ENCODE assay signal across 19 cellular contexts in the genomic region with DNA sequence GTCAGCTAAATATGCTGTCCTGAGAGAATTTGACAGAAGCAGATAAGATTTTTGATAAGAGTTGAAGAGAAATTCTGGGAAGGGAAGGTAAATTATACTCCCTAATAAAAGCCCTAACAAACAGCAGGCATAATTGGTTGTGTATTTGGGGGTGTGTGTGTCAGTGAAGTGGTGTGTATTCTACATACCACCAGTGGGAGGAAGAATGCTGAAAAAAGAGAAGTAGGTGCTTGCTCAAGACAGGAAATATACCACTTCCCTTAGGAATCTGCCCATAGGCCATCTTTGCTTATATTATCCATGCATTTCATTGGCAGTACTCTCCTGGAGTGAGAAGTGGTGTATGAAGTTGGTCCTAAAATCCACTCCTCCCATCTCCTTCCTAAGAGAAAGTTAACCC.
DNase-seq lines count a peak whose midpoint lies in the region; ATAC-seq, FAIRE-seq and TF ChIP-seq lines count a peak whose summit lies in the region.
"Had no signal": no experiment of that assay in that cellular context is flagged by ENCODE, and none has a peak within 500 bp of the region (broad histone marks: within the 10 kb centered on the region; RNA-seq: fewer than 3 reads in every experiment).

No MANE protein-coding gene starts in this region.

- peaks cover 4% of the 10 kb centered on the region for H3K23me2 ChIP-seq in H9 (ENCODE audit: insufficient read length, low read depth, low read length, poor library complexity, severe bottlenecking)

- H2BK5ac ChIP-seq in H9 (ENCODE audit: insufficient read length, low read length): no peak overlapping the region

- DNase-seq in A549 (ENCODE audit: low read depth in 1 of 2, low spot score in 1 of 2) (no peak), HCEC 1CT (peak; percentile 40), SKM-1 (lab: John Stamatoyannopoulos, UW; ENCODE audit: unreplicated experiment) (peak; percentile 26), glutamatergic neuron (no peak), mesenteric fat pad (ENCODE audit: low spot score) (no peak), H9 (no peak), NCI-H2029 (lab: John Stamatoyannopoulos, UW) (no peak)
- DNase-seq: ACHN; activated CD8-positive, alpha-beta T cell treated with anti-CD3 and anti-CD28 coated beads, Interleukin-2, amount 10 ng/mL, durations not matched to agents 7 days and 5 days; activated T-cell treated with anti-CD3 and anti-CD28 coated beads, Interleukin-2, amount 50 U/mL, for 72 hours; natural killer cell; NCI-H146; NCI-H510A; stimulated activated naive B cell treated with anti-CD40 and anti-IgM and Interleukin-4, amounts not matched to agents 10 μg/mL and 1 μg/mL and 100 μg/mL, for 72 hours had no signal

- no peak overlapping the region for H3K18ac ChIP-seq in H9 (ENCODE audit: insufficient read length, low read depth, low read length)

- no peak overlapping the region for H2BK15ac ChIP-seq in H9 (ENCODE audit: low read depth, low read length)

- H3K27me3 ChIP-seq in H9 (ENCODE audit: insufficient read depth, low read length): no peaks in the 10 kb centered on the region

- no peak overlapping the region for H2AFZ ChIP-seq in H9 (ENCODE audit: low read length)

- CTCF ChIA-PET in A549 (lab: Yijun Ruan, JAX): interaction anchor here (0.7 to 1.4 kb wide), 3 partner anchors 11 to 235 kb away, joined by 3 to 4 read pairs (median 3); no protein-coding TSS in a partner anchor

- H2BK120ac ChIP-seq in H9 (ENCODE audit: low read depth, low read length, poor library complexity, severe bottlenecking): no peak overlapping the region

- no peaks in the 10 kb centered on the region for H3K36me3 Mint-ChIP-seq in glutamatergic neuron (ENCODE audit: unreplicated experiment)
- H3K36me3 Mint-ChIP-seq in H9 (ENCODE audit: insufficient read depth in 1 of 3, low read depth in 3 of 3): no peaks in the 10 kb centered on the region; a peak in 1 of 7 replicates
- H3K36me3 Mint-ChIP-seq: natural killer cell; stimulated activated naive B cell treated with anti-CD40 and anti-IgM and Interleukin-4, amounts not matched to agents 10 μg/mL and 1 μg/mL and 100 μg/mL, for 72 hours had no signal

- TF ChIP-seq CTCF in A549 (IDR thresholded peaks at IDR 0.05): no peak
- no peak for TF ChIP-seq CTCF in glutamatergic neuron (IDR thresholded peaks at IDR 0.05; ENCODE audit: partially characterized antibody, unreplicated experiment)
- no peak for TF ChIP-seq CTCF in H9 (conservative IDR thresholded peaks at IDR 0.05)

- H2AK5ac ChIP-seq in H9 (ENCODE audit: insufficient read length, low read length): no peak overlapping the region

- H2BK20ac ChIP-seq in H9 (ENCODE audit: low read depth, low read length, poor library complexity, severe bottlenecking): no peak overlapping the region

- no peak overlapping the region for H3K9ac ChIP-seq in H9 (ENCODE audit: extremely low read depth, insufficient read length, low read length)

- POLR2A ChIA-PET in A549 (lab: Yijun Ruan, JAX): no interaction called here

- H3K4me3 ChIP-seq in A549: no peak overlapping the region

- FAIRE-seq in A549 (lab: Jason Lieb, UNC): no peak
- FAIRE-seq: endothelial cell of umbilical vein, urothelium cell line had no signal

- peak overlapping the region; percentile 21; the same call in 1 of the 3 replicates for H3K4me2 ChIP-seq in A549
- H3K4me2 ChIP-seq in H9 (ENCODE audit: insufficient read depth, insufficient read length, low read length): no peak overlapping the region

- no peak overlapping the region for H2BK12ac ChIP-seq in H9 (ENCODE audit: insufficient read length, low read depth, low read length)

- H3K27me3 Mint-ChIP-seq in glutamatergic neuron (ENCODE audit: unreplicated experiment): peaks cover 2% of the 10 kb centered on the region
- H3K27me3 Mint-ChIP-seq in H9 (ENCODE audit: low read depth): no peaks in the 10 kb centered on the region

- H3K4me3 Mint-ChIP-seq in glutamatergic neuron (ENCODE audit: unreplicated experiment) (no peak overlapping the region), H9 (no peak overlapping the region)
- H3K4me3 Mint-ChIP-seq: activated CD8-positive, alpha-beta T cell treated with anti-CD3 and anti-CD28 coated beads, Interleukin-2, amount 10 ng/mL, durations not matched to agents 7 days and 5 days; activated T-cell treated with anti-CD3 and anti-CD28 coated beads, Interleukin-2, amount 50 U/mL, for 72 hours; natural killer cell; stimulated activated naive B cell treated with anti-CD40 and anti-IgM and Interleukin-4, amounts not matched to agents 10 μg/mL and 1 μg/mL and 100 μg/mL, for 72 hours had no signal

- no peak overlapping the region for H3K56ac ChIP-seq in H9 (ENCODE audit: insufficient read length, low read depth, low read length)

- H3K4me1 Mint-ChIP-seq in glutamatergic neuron (ENCODE audit: low read depth, unreplicated experiment): peaks cover 77% of the 10 kb centered on the region
- H3K4me1 Mint-ChIP-seq in H9: peaks cover 79 to 89% of the 10 kb centered on the region in 2 experiments
- H3K4me1 Mint-ChIP-seq: natural killer cell had no signal

- no peak overlapping the region for H3K4ac ChIP-seq in H9 (ENCODE audit: low read depth, low read length)

- H3K79me1 ChIP-seq in H9 (ENCODE audit: insufficient read depth, low read depth, low read length, poor library complexity, severe bottlenecking): peaks cover 8% of the 10 kb centered on the region

- H4K20me1 ChIP-seq in H9 (ENCODE audit: control insufficient read depth, insufficient read depth, insufficient read length): no peaks in the 10 kb centered on the region

- ATAC-seq in A549 (no peak), HG03439 (IDR thresholded peaks at IDR 0.05; ENCODE audit: unreplicated experiment) (no peak)
- ATAC-seq: activated CD8-positive, alpha-beta T cell treated with anti-CD3 and anti-CD28 coated beads, Interleukin-2, amount 10 ng/mL, durations not matched to agents 7 days and 5 days; activated T-cell treated with anti-CD3 and anti-CD28 coated beads, Interleukin-2, amount 50 U/mL, for 72 hours; natural killer cell; SK-N-SH treated with all-trans-retinoic acid at 6 μM for 48 hours; stimulated activated naive B cell treated with anti-CD40 and anti-IgM and Interleukin-4, amounts not matched to agents 10 μg/mL and 1 μg/mL and 100 μg/mL, for 72 hours had no signal

- no peaks in the 10 kb centered on the region for H3K9me3 ChIP-seq in A549
- no peaks in the 10 kb centered on the region for H3K9me3 ChIP-seq in H9 (ENCODE audit: control insufficient read depth, low read depth, low read length)

- peaks cover 12% of the 10 kb centered on the region; the same call in 1 of the 2 replicates for H3K79me2 ChIP-seq in H9 (ENCODE audit: insufficient read depth, low read length)

- H4K91ac ChIP-seq in H9 (ENCODE audit: insufficient read length, low read depth, low read length): no peak overlapping the region

- H4K8ac ChIP-seq in H9 (replicated peaks; ENCODE audit: insufficient read length, low read depth, low read length): no peak overlapping the region

- no peak for TF ChIP-seq EP300 in A549 (IDR thresholded peaks at IDR 0.05)

- H3K9me3 Mint-ChIP-seq in glutamatergic neuron (ENCODE audit: unreplicated experiment) (peaks cover 3% of the 10 kb centered on the region), H9 (no peaks in the 10 kb centered on the region)
- H3K9me3 Mint-ChIP-seq: activated T-cell treated with anti-CD3 and anti-CD28 coated beads, Interleukin-2, amount 50 U/mL, for 72 hours; natural killer cell; stimulated activated naive B cell treated with anti-CD40 and anti-IgM and Interleukin-4, amounts not matched to agents 10 μg/mL and 1 μg/mL and 100 μg/mL, for 72 hours had no signal

- H3K14ac ChIP-seq in H9 (ENCODE audit: insufficient read depth, low read length): no peak overlapping the region

- peak overlapping the region; percentile 34 for H3K27ac Mint-ChIP-seq in glutamatergic neuron (ENCODE audit: unreplicated experiment)
- H3K27ac Mint-ChIP-seq in H9: no peak overlapping the region
- H3K27ac Mint-ChIP-seq: activated CD8-positive, alpha-beta T cell treated with anti-CD3 and anti-CD28 coated beads, Interleukin-2, amount 10 ng/mL, durations not matched to agents 7 days and 5 days; activated T-cell treated with anti-CD3 and anti-CD28 coated beads, Interleukin-2, amount 50 U/mL, for 72 hours; natural killer cell; stimulated activated naive B cell treated with anti-CD40 and anti-IgM and Interleukin-4, amounts not matched to agents 10 μg/mL and 1 μg/mL and 100 μg/mL, for 72 hours had no signal

- no peak overlapping the region for H4K5ac ChIP-seq in H9 (ENCODE audit: insufficient read length, low read depth, low read length)

- no peak for TF ChIP-seq POLR2A in A549 (IDR thresholded peaks at IDR 0.05; ENCODE audit: low read length)

- no peak overlapping the region for H3T11ph ChIP-seq in H9 (ENCODE audit: low read length)

- H3K4me1 ChIP-seq in A549 (peaks cover 86% of the 10 kb centered on the region), H9 (ENCODE audit: insufficient read depth, low read length) (peaks cover 10% of the 10 kb centered on the region; the same call in 1 of the 2 replicates)

- H3K27ac ChIP-seq in A549 (peak overlapping the region in 1 of 2 experiments; percentile 54; a peak in 4 of 6 replicates), H9 (ENCODE audit: insufficient read length, low read depth, low read length) (no peak overlapping the region)
- H3K27ac ChIP-seq: VCaP had no signal

- H3K23ac ChIP-seq in H9 (ENCODE audit: insufficient read length, low read depth, low read length): no peak overlapping the region

- no peak for TF ChIP-seq RAD21 in A549 (conservative IDR thresholded peaks at IDR 0.05 in 1 of 2, IDR thresholded peaks at IDR 0.05 in 1 of 2)

TF ChIP-seq in A549, 52 proteins besides CTCF, POLR2A, EP300 and RAD21 (continues in another document):
- TF ChIP-seq, protein P1, sequence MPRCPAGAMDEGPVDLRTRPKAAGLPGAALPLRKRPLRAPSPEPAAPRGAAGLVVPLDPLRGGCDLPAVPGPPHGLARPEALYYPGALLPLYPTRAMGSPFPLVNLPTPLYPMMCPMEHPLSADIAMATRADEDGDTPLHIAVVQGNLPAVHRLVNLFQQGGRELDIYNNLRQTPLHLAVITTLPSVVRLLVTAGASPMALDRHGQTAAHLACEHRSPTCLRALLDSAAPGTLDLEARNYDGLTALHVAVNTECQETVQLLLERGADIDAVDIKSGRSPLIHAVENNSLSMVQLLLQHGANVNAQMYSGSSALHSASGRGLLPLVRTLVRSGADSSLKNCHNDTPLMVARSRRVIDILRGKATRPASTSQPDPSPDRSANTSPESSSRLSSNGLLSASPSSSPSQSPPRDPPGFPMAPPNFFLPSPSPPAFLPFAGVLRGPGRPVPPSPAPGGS (IDR thresholded peaks at IDR 0.05): no peak
- TF ChIP-seq MAZ (IDR thresholded peaks at IDR 0.05; ENCODE audit: borderline replicate concordance, low read depth, low read length): no peak
- no peak for TF ChIP-seq FOXS1 (CRISPR knock-in tag; IDR thresholded peaks at IDR 0.05)
- TF ChIP-seq, protein P2, sequence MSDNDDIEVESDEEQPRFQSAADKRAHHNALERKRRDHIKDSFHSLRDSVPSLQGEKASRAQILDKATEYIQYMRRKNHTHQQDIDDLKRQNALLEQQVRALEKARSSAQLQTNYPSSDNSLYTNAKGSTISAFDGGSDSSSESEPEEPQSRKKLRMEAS (IDR thresholded peaks at IDR 0.05): no peak
- TF ChIP-seq HDAC2 (IDR thresholded peaks at IDR 0.05): no peak
- no peak for TF ChIP-seq CBX2 (IDR thresholded peaks at IDR 0.05; ENCODE audit: borderline replicate concordance, low read depth)
- no peak for TF ChIP-seq JUNB (IDR thresholded peaks at IDR 0.05)
- TF ChIP-seq EHMT2 (IDR thresholded peaks at IDR 0.05; ENCODE audit: low read depth): no peak

Comparison
In these comparisons a context has a peak if more than half of its experiments do, and no peak if none do; other contexts are left out.
1. DNase-seq: peak in HCEC 1CT (single experiment) and SKM-1 (single experiment); none in A549 (0 of 2), glutamatergic neuron (single experiment), mesenteric fat pad (single experiment), H9 (single experiment) and NCI-H2029 (single experiment).